ENCODE assay signal across 8 cellular contexts in genomic region chr20:64084209-64085152, GRCh38. TPM values are rescaled to one million over a fixed set of nuclear protein-coding genes. Genes with fewer than 3 reads are reported as not detected.
DNase-seq lines count a peak whose midpoint lies in the region; ATAC-seq and TF ChIP-seq lines count a peak whose summit lies in the region.

LKAAEAR1 (minus strand) TSS chr20:64084398; CDS start chr20:64084219, 179 bp downstream.

- H3K36me3 ChIP-seq in lower lobe of right lung, result no peaks in the 10 kb centered on the region
- no peaks in the 10 kb centered on the region for H3K36me3 ChIP-seq in thyroid gland

- no peak for DNase-seq in HFF-Myc (ENCODE audit: extremely low read depth, low read depth)
- no peak for DNase-seq in astrocyte of the cerebellum (ENCODE audit: low read depth)
- DNase-seq in lower lobe of right lung, result no peak
- no peak for DNase-seq in thyroid gland

- TF ChIP-seq POLR2A in thyroid gland (IDR thresholded peaks at IDR 0.05), result no peak

- WGBS in thyroid gland, 2 donors, result 10 to 11% methylated on average over 10 to 14 of the region's 52 CpGs

- TF ChIP-seq CTCF in 22Rv1 (IDR thresholded peaks at IDR 0.05) (no peak), HFF-Myc (IDR thresholded peaks at IDR 0.05; ENCODE audit: low read depth, low read length, missing control alignments) (no peak), astrocyte of the cerebellum (IDR thresholded peaks at IDR 0.05; ENCODE audit: low read depth, low read length, missing control alignments) (no peak), lower lobe of right lung (IDR thresholded peaks at IDR 0.05) (no peak), thyroid gland (IDR thresholded peaks at IDR 0.05) (no peak)

- in situ Hi-C loops in astrocyte of the cerebellum (cut with HindIII; ENCODE audit: low sequenced_read_pairs), result no loop called here

- intact Hi-C loops in lower lobe of right lung (cut with DNase I), result no loop called here
- intact Hi-C loops in thyroid gland (cut with DNase I), result no loop called here

- H3K4me1 ChIP-seq in lower lobe of right lung (peaks cover 27% of the 10 kb centered on the region), thyroid gland (peaks cover 0 to 22% of the 10 kb centered on the region in 2 donors)

- H3K27ac ChIP-seq in 22Rv1, result peak within 1 kb of the TSS; percentile 13; the same call in 1 of the 2 replicates
- H3K27ac ChIP-seq in lower lobe of right lung, result no peak within 1 kb of the TSS
- H3K27ac ChIP-seq in thyroid gland, result no peak within 1 kb of the TSS

- no peaks in the 10 kb centered on the region for H3K9me3 ChIP-seq in lower lobe of right lung
- H3K9me3 ChIP-seq in thyroid gland, result no peaks in the 10 kb centered on the region

- no peak for ATAC-seq in lower lobe of right lung
- no peak for ATAC-seq in GM19395 (IDR thresholded peaks at IDR 0.05; ENCODE audit: unreplicated experiment)
- no peak for ATAC-seq in GM19467 (IDR thresholded peaks at IDR 0.05; ENCODE audit: unreplicated experiment)
- ATAC-seq in GM18502 (IDR thresholded peaks at IDR 0.05; ENCODE audit: poor library complexity, unreplicated experiment), result no peak

- H3K4me3 ChIP-seq in HFF-Myc (replicated peaks; ENCODE audit: low read depth, low read length) (peak within 1 kb of the TSS; percentile 31), astrocyte of the cerebellum (ENCODE audit: low read depth, low read length) (peak within 1 kb of the TSS; percentile 38), lower lobe of right lung (peak within 1 kb of the TSS; percentile 60), thyroid gland (replicated peaks in 1 of 3) (peak within 1 kb of the TSS in 1 of 3 donors; percentile 44)

- H3K27me3 ChIP-seq in lower lobe of right lung (ENCODE audit: low read depth) (peaks cover 29% of the 10 kb centered on the region), thyroid gland (no peaks in the 10 kb centered on the region)

RNA-seq across cellular contexts. Expression of gene LKAAEAR1, which starts in this region (rescaled TPM):
- total RNA-seq in lower lobe of right lung (0.97 TPM), thyroid gland (1 to 10 TPM in 2 of 4 donors, not detected in 2; 1.3 to 1.7 TPM)
